19 cellular contexts compared by ENCODE assay signal in genomic region chr13:51000058-51000457, GRCh38.
"Had no signal": no experiment of that assay in that cellular context is flagged by ENCODE, and none has a peak within 500 bp of the region (broad histone marks: within the 10 kb centered on the region; RNA-seq: fewer than 3 reads in every experiment).

No MANE protein-coding gene starts in this region.

- H3K4me3 ChIP-seq: coronary artery, lung, psoas muscle, right lobe of liver, spleen, tibial nerve, vagina had no signal

- H3K36me3 ChIP-seq: right lobe of liver, spleen, tibial nerve, vagina had no signal

- H3K27ac ChIP-seq: coronary artery, psoas muscle, right lobe of liver, spleen, tibial nerve, vagina had no signal

- ATAC-seq: activated CD8-positive, alpha-beta T cell treated with anti-CD3 and anti-CD28 coated beads for 36 hours; activated T-cell treated with anti-CD3 and anti-CD28 coated beads, Interleukin-2, amount 50 U/mL, for 72 hours; left colon; stimulated activated memory B cell treated with anti-CD40 and anti-IgM and Interleukin-4, amounts not matched to agents 10 μg/mL and 1 μg/mL and 100 μg/mL, for 72 hours had no signal

- H3K27me3 ChIP-seq: right lobe of liver, tibial nerve, vagina had no signal

- H3K4me1 ChIP-seq: psoas muscle, spleen had no signal

- DNase-seq: activated CD8-positive, alpha-beta memory T cell treated with anti-CD3 and anti-CD28 coated beads, Interleukin-2, amount 50 U/mL, for 4 hours; activated CD8-positive, alpha-beta T cell treated with anti-CD3 and anti-CD28 coated beads for 36 hours; activated gamma-delta T cell treated with Interleukin-2 at 50 U/mL for 16 hours; activated naive CD8-positive, alpha-beta T cell treated with anti-CD3 and anti-CD28 coated beads for 36 hours; activated T-cell treated with anti-CD3 and anti-CD28 coated beads, Interleukin-2, amount 50 U/mL, for 72 hours; central memory CD4-positive, alpha-beta T cell; effector CD8-positive, alpha-beta T cell; immature natural killer cell; left colon; spleen; stimulated activated CD4-positive, alpha-beta T cell treated with anti-CD3 and anti-CD28 coated beads, Interleukin-1b, Interleukin-23, amount 100 ng/mL, for 48 hours; T-helper 9 cell had no signal

- H3K9me3 ChIP-seq: psoas muscle, right lobe of liver, spleen, tibial nerve, vagina had no signal
